In the genomic region with DNA sequence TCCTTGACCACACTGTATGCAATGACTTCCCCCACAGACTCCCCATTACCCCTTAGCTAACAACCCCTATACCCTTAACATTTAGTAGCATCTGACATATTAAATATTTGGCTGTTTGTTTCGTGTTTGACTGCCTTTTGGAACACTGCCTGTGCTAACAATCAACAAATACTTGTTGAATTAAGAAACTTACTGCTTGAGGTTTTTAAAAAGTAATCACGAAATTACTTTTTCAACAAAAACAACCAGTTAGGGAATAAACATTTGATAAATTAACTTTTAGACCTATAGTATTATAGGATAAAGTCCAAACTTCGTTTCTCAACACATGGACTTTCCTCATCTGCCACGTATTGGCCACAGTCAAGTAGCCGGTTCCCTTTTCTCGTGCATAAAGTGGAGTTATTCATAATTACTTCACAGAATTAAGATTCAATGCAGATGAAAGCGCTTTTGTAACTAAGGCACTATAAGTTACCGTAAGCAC, we compare ENCODE assay signal across 8 cellular contexts. TPM values are rescaled to one million over a fixed set of nuclear protein-coding genes. Genes with fewer than 3 reads are reported as not detected.
A peak's percentile ranks its signal among the peaks of the same experiment; 100 is the strongest.
DNase-seq lines count a peak whose midpoint lies in the region; ATAC-seq, FAIRE-seq and TF ChIP-seq lines count a peak whose summit lies in the region.

No MANE protein-coding gene starts in this region.

- peaks cover 18% of the 10 kb centered on the region for H3K4me1 Mint-ChIP-seq in T-helper 1 cell treated with Interleukin-12 subunit alpha and Interleukin-12 subunit beta and Interleukin-4 antibody, amounts not matched to agents 30 μg/mL and 1 μg/mL, for 36 hours (ENCODE audit: low read depth)
- peaks cover 5% of the 10 kb centered on the region for H3K4me1 Mint-ChIP-seq in astrocyte (ENCODE audit: low read depth, unreplicated experiment)

- peaks cover 17% of the 10 kb centered on the region for H3K36me3 Mint-ChIP-seq in T-helper 1 cell treated with Interleukin-12 subunit alpha and Interleukin-12 subunit beta and Interleukin-4 antibody, amounts not matched to agents 30 μg/mL and 1 μg/mL, for 36 hours (ENCODE audit: low read depth)
- peaks cover 2% of the 10 kb centered on the region for H3K36me3 Mint-ChIP-seq in astrocyte (ENCODE audit: low read depth, unreplicated experiment)

- no peak for TF ChIP-seq CTCF in astrocyte (IDR thresholded peaks at IDR 0.05; ENCODE audit: insufficient read depth, low read depth, low read length)

- no peak overlapping the region for H3K27ac Mint-ChIP-seq in T-helper 1 cell treated with Interleukin-12 subunit alpha and Interleukin-12 subunit beta and Interleukin-4 antibody, amounts not matched to agents 30 μg/mL and 1 μg/mL, for 36 hours
- H3K27ac Mint-ChIP-seq in astrocyte (ENCODE audit: unreplicated experiment): no peak overlapping the region

- no peak overlapping the region for H3K27ac ChIP-seq in astrocyte (ENCODE audit: low read depth, low read length)

- H3K4me2 ChIP-seq in astrocyte (ENCODE audit: low read length): peak overlapping the region; percentile 91

- ATAC-seq in HG03064 (IDR thresholded peaks at IDR 0.05; ENCODE audit: low read depth, unreplicated experiment): peak; percentile 2

- no peaks in the 10 kb centered on the region for H3K9me3 ChIP-seq in astrocyte (ENCODE audit: insufficient read depth, low read depth, low read length)
- no peaks in the 10 kb centered on the region for H3K9me3 ChIP-seq in mucosa of stomach (ENCODE audit: control insufficient read depth, low read length)

- peaks cover 19% of the 10 kb centered on the region for H3K79me2 ChIP-seq in astrocyte (ENCODE audit: insufficient read depth, low read length)

- no peaks in the 10 kb centered on the region for H3K4me1 ChIP-seq in astrocyte (ENCODE audit: insufficient read depth, low read length)
- no peaks in the 10 kb centered on the region for H3K4me1 ChIP-seq in mucosa of stomach (ENCODE audit: control insufficient read depth, insufficient read depth, low read length)

- H3K9ac ChIP-seq in astrocyte (ENCODE audit: low read length): peak overlapping the region; percentile 9
- H3K9ac ChIP-seq in mucosa of stomach (ENCODE audit: low read length): no peak overlapping the region

- H4K20me1 ChIP-seq in astrocyte (ENCODE audit: insufficient read depth, low read length): no peaks in the 10 kb centered on the region

- peak overlapping the region; percentile 84 for H3K4me3 Mint-ChIP-seq in T-helper 1 cell treated with Interleukin-12 subunit alpha and Interleukin-12 subunit beta and Interleukin-4 antibody, amounts not matched to agents 30 μg/mL and 1 μg/mL, for 36 hours
- peak overlapping the region; percentile 91 for H3K4me3 Mint-ChIP-seq in astrocyte (ENCODE audit: unreplicated experiment)

- H3K36me3 ChIP-seq in astrocyte (ENCODE audit: insufficient read depth, low read length) (peaks cover 7% of the 10 kb centered on the region), mucosa of stomach (ENCODE audit: control insufficient read depth, insufficient read depth, low read length) (no peaks in the 10 kb centered on the region)

- FAIRE-seq in astrocyte (lab: Jason Lieb, UNC): no peak

- H3K4me3 ChIP-seq in astrocyte (ENCODE audit: insufficient read depth, low read depth, low read length) (peak overlapping the region; percentile 79), mucosa of stomach (ENCODE audit: low read length) (peak overlapping the region; percentile 94)

- H3K27me3 ChIP-seq in astrocyte (ENCODE audit: insufficient read depth, low read length): no peaks in the 10 kb centered on the region
- no peaks in the 10 kb centered on the region for H3K27me3 ChIP-seq in mucosa of stomach (ENCODE audit: control insufficient read depth, insufficient read depth, low read length)

- H3K9me3 Mint-ChIP-seq in T-helper 1 cell treated with Interleukin-12 subunit alpha and Interleukin-12 subunit beta and Interleukin-4 antibody, amounts not matched to agents 30 μg/mL and 1 μg/mL, for 36 hours: peaks cover 4% of the 10 kb centered on the region
- H3K9me3 Mint-ChIP-seq in astrocyte (ENCODE audit: unreplicated experiment): peaks cover 4% of the 10 kb centered on the region

- DNase-seq in T-helper 1 cell (no peak), astrocyte (ENCODE audit: low read depth) (peak; percentile 2), GF-D8 (lab: John Stamatoyannopoulos, UW) (no peak), nucleus accumbens (lab: John Stamatoyannopoulos, UW) (no peak), SKM-1 treated with dmso at 0.1 percent for 144 hours (lab: John Stamatoyannopoulos, UW; ENCODE audit: unreplicated experiment) (no peak)

- no peaks in the 10 kb centered on the region for H3K27me3 Mint-ChIP-seq in T-helper 1 cell treated with Interleukin-12 subunit alpha and Interleukin-12 subunit beta and Interleukin-4 antibody, amounts not matched to agents 30 μg/mL and 1 μg/mL, for 36 hours (ENCODE audit: low read depth)
- H3K27me3 Mint-ChIP-seq in astrocyte (ENCODE audit: low read depth, unreplicated experiment): no peaks in the 10 kb centered on the region

- peak overlapping the region; percentile 64 for H2AFZ ChIP-seq in astrocyte (ENCODE audit: low read depth, low read length)

RNA-seq across cellular contexts. Expression of gene ELMOD2, which starts 0.6 kb away (rescaled TPM):
- 32.8 and 35.2 TPM in 2 replicates for total RNA-seq in astrocyte

RNA-seq across cellular contexts. Expression of gene MGAT4D, which starts 25.3 kb away (rescaled TPM):
- not detected in 2 replicates for total RNA-seq in astrocyte

RNA-seq across cellular contexts. Expression of gene UCP1, which starts 45.3 kb away (rescaled TPM):
- total RNA-seq in astrocyte: 0.34 and 0.46 TPM in 2 replicates
